Comparison of ENCODE assay signal across 27 cellular contexts in genomic region chr9:23324511-23324910, GRCh38.
DNase-seq lines count a peak whose midpoint lies in the region; ATAC-seq, FAIRE-seq and TF ChIP-seq lines count a peak whose summit lies in the region.
"Had no signal": no experiment of that assay in that cellular context is flagged by ENCODE, and none has a peak within 500 bp of the region (broad histone marks: within the 10 kb centered on the region; RNA-seq: fewer than 3 reads in every experiment).

No MANE protein-coding gene starts in this region.

- TF ChIP-seq CTCF in H1 (IDR thresholded peaks at IDR 0.05; ENCODE audit: control extremely low read depth in 1 of 3, insufficient read depth in 1 of 3, low read depth in 1 of 3, low read length in 3 of 3), result no peak
- no peak for TF ChIP-seq CTCF in neural crest cell (conservative IDR thresholded peaks at IDR 0.05)

- TF ChIP-seq EP300 in H1 (IDR thresholded peaks at IDR 0.05; ENCODE audit: borderline replicate concordance in 1 of 2, low read depth in 2 of 2, low read length in 2 of 2), result no peak

- TF ChIP-seq RAD21 in H1 (IDR thresholded peaks at IDR 0.05 in 1 of 2, conservative IDR thresholded peaks at IDR 0.05 in 1 of 2; ENCODE audit: low read depth in 2 of 2, low read length in 2 of 2), result no peak

- no peak overlapping the region for H3K14ac ChIP-seq in H1 (ENCODE audit: insufficient read length)

- H3K4me3 ChIP-seq in NT2/D1 (ENCODE audit: insufficient read length, low read depth) (no peak overlapping the region), H1 (ENCODE audit: extremely low read depth in 1 of 4, insufficient read depth in 2 of 4, low read depth in 3 of 4, low read length in 4 of 4) (no peak overlapping the region)
- H3K4me3 ChIP-seq: BLaER1, GM12878 had no signal

- H2BK5ac ChIP-seq in H1 (ENCODE audit: low read depth, low read length), result no peak overlapping the region

- H4K20me1 ChIP-seq in H1 (replicated peaks in 1 of 2; ENCODE audit: control insufficient read depth in 1 of 2, insufficient read depth in 2 of 2, low read length in 2 of 2), result no peaks in the 10 kb centered on the region
- H4K20me1 ChIP-seq: BLaER1 had no signal

- H4K91ac ChIP-seq in H1 (replicated peaks; ENCODE audit: insufficient read length, low read length), result no peak overlapping the region

- no peak overlapping the region for H3K18ac ChIP-seq in H1 (ENCODE audit: extremely low read depth, low read length)

- no peak overlapping the region for H2BK15ac ChIP-seq in H1 (ENCODE audit: low read length)

- no peak overlapping the region for H3K56ac ChIP-seq in H1 (replicated peaks; ENCODE audit: insufficient read length, low read depth, low read length)

- no peaks in the 10 kb centered on the region for H3K36me3 ChIP-seq in NT2/D1 (ENCODE audit: insufficient read depth, insufficient read length, low read length)
- no peaks in the 10 kb centered on the region for H3K36me3 ChIP-seq in H1 (ENCODE audit: control insufficient read depth in 2 of 4, insufficient read depth in 4 of 4, low read length in 3 of 4)
- H3K36me3 ChIP-seq: BE2C, BLaER1 had no signal

- H3K27ac Mint-ChIP-seq in neural crest cell (ENCODE audit: unreplicated experiment), result peak overlapping the region; percentile 91
- H3K27ac Mint-ChIP-seq: CD14-positive monocyte; CD4-positive, alpha-beta memory T cell; CD4-positive, CD25-positive, alpha-beta regulatory T cell; CD8-positive, alpha-beta memory T cell had no signal

- DNase-seq in NT2/D1 (ENCODE audit: low read depth, low spot score), result peak; percentile 32
- DNase-seq in H1 (ENCODE audit: low read depth in 1 of 2, low spot score in 2 of 2), result no peak
- no peak for DNase-seq in neural crest cell (ENCODE audit: low read depth, low spot score)
- DNase-seq in frontal cortex (ENCODE audit: low spot score in 2 of 2), result no peak
- no peak for DNase-seq in middle frontal gyrus (ENCODE audit: extremely low spot score, low spot score)
- DNase-seq: 8988T; ACHN; BE2C; C1 segment of cervical spinal cord; CD4-positive, alpha-beta memory T cell; CD4-positive, CD25-positive, alpha-beta regulatory T cell; CD8-positive, alpha-beta memory T cell; COR-L47; DMS 273 treated with DMSO at 0.1 percent for 48 hours; DMS153; DMS53; DMS79; DND-41; EL; GDM1 had no signal

- TF ChIP-seq POLR2A in H1 (IDR thresholded peaks at IDR 0.05; ENCODE audit: control extremely low read depth in 1 of 2, low read depth in 2 of 2, low read length in 2 of 2), result no peak

- no peaks in the 10 kb centered on the region for H3K79me2 ChIP-seq in H1 (ENCODE audit: control insufficient read depth in 1 of 2, insufficient read depth in 2 of 2, low read length in 2 of 2)

- H3K9me3 Mint-ChIP-seq in neural crest cell, result no peaks in the 10 kb centered on the region

- no peak overlapping the region for H4K8ac ChIP-seq in H1 (ENCODE audit: extremely low read depth, insufficient read depth, low read length)

- peak; percentile 58 for FAIRE-seq in H1 (lab: Jason Lieb, UNC)
- FAIRE-seq in frontal cortex (lab: Jason Lieb, UNC), result no peak
- FAIRE-seq: A204.1, GM12878, GM12892, GM18507 had no signal

- no peak overlapping the region for H4K5ac ChIP-seq in H1 (ENCODE audit: insufficient read length, low read depth, low read length)

- no peak overlapping the region for H3K4me2 ChIP-seq in H1 (ENCODE audit: insufficient read depth in 1 of 2, low read depth in 2 of 2, low read length in 2 of 2)
- H3K4me2 ChIP-seq: BLaER1 had no signal

- H2AK5ac ChIP-seq in H1 (ENCODE audit: low read depth, low read length), result no peak overlapping the region

- H3K27me3 ChIP-seq in NT2/D1 (ENCODE audit: insufficient read depth, insufficient read length) (no peaks in the 10 kb centered on the region), H1 (replicated peaks in 1 of 4; ENCODE audit: control insufficient read depth in 3 of 4, extremely low read depth in 1 of 4, insufficient read depth in 3 of 4, low read length in 3 of 4) (peaks cover 0 to 8% (median 4%) of the 10 kb centered on the region in 4 experiments; a peak in 4 of 7 replicates)
- H3K27me3 ChIP-seq: BE2C, BLaER1 had no signal

- no peak overlapping the region for H3K27ac ChIP-seq in H1 (ENCODE audit: low read depth, low read length)
- H3K27ac ChIP-seq: BLaER1 had no signal

- H3K4ac ChIP-seq in H1 (replicated peaks; ENCODE audit: insufficient read length, low read depth, low read length), result no peak overlapping the region

- no peak overlapping the region for H2AFZ ChIP-seq in H1 (ENCODE audit: low read length)

- 73% methylated on average over 4 of the region's 4 CpGs; no CpG with 5 or more reads in 1 of the 2 experiments for WGBS in H1 (ENCODE audit: extremely low coverage in 1 of 2, insufficient coverage in 1 of 2, insufficient read length in 1 of 2, insufficient replicate concordance in 2 of 2, low coverage in 1 of 2, low lambda C conversion rate in 2 of 2, missing lambda C conversion rate in 1 of 2), 2 experiments

- H3K9me3 ChIP-seq in NT2/D1 (ENCODE audit: insufficient read depth, low read length), result no peaks in the 10 kb centered on the region
- H3K9me3 ChIP-seq in H1 (ENCODE audit: insufficient read depth in 2 of 2, low read depth in 1 of 2, low read length in 1 of 2), result no peaks in the 10 kb centered on the region
- H3K9me3 ChIP-seq: BE2C, BLaER1 had no signal

- H3K23ac ChIP-seq in H1 (ENCODE audit: insufficient read length), result no peak overlapping the region

- CTCF ChIA-PET in H1 (lab: Charles Lee; ENCODE audit: partially characterized antibody), result interaction anchor here (0.6 to 1.2 kb wide), 3 partner anchors 70 to 319 kb away, joined by 3 read pairs; no protein-coding TSS in a partner anchor

- H3K4me1 Mint-ChIP-seq in neural crest cell, result peaks cover 5% of the 10 kb centered on the region
- H3K4me1 Mint-ChIP-seq: CD14-positive monocyte; CD4-positive, alpha-beta memory T cell; CD4-positive, CD25-positive, alpha-beta regulatory T cell; CD8-positive, alpha-beta memory T cell had no signal

- no peak overlapping the region for H2BK12ac ChIP-seq in H1 (ENCODE audit: low read depth, low read length)

- POLR2A ChIA-PET in H1 (lab: Charles Lee; ENCODE audit: partially characterized antibody), result no interaction called here

- no peak for ATAC-seq in HG03469 (IDR thresholded peaks at IDR 0.05; ENCODE audit: unreplicated experiment)
- ATAC-seq: GM12878 had no signal

- no peak overlapping the region for H3K4me3 Mint-ChIP-seq in neural crest cell
- H3K4me3 Mint-ChIP-seq: CD14-positive monocyte; CD4-positive, alpha-beta memory T cell; CD4-positive, CD25-positive, alpha-beta regulatory T cell; CD8-positive, alpha-beta memory T cell had no signal

- no peaks in the 10 kb centered on the region for H3K79me1 ChIP-seq in H1 (ENCODE audit: low read depth, low read length)

- no peaks in the 10 kb centered on the region for H3K23me2 ChIP-seq in H1 (ENCODE audit: low read depth, low read length)

- no peak overlapping the region for H3K9ac ChIP-seq in NT2/D1 (ENCODE audit: insufficient read length, low read depth)
- H3K9ac ChIP-seq in H1 (replicated peaks in 1 of 4; ENCODE audit: extremely low read depth in 1 of 4, low read depth in 3 of 4, low read length in 3 of 4), result no peak overlapping the region
- H3K9ac ChIP-seq: BLaER1 had no signal

- no peaks in the 10 kb centered on the region for H3K36me3 Mint-ChIP-seq in neural crest cell (ENCODE audit: low read depth)
- H3K36me3 Mint-ChIP-seq: CD14-positive monocyte; CD4-positive, alpha-beta memory T cell; CD4-positive, CD25-positive, alpha-beta regulatory T cell; CD8-positive, alpha-beta memory T cell had no signal

- no peak overlapping the region for H2BK20ac ChIP-seq in H1 (ENCODE audit: low read length)

- H3K27me3 Mint-ChIP-seq in neural crest cell (ENCODE audit: low read depth), result no peaks in the 10 kb centered on the region
- H3K27me3 Mint-ChIP-seq: CD4-positive, alpha-beta memory T cell; CD4-positive, CD25-positive, alpha-beta regulatory T cell; CD8-positive, alpha-beta memory T cell had no signal

- no peak overlapping the region for H2BK120ac ChIP-seq in H1 (replicated peaks; ENCODE audit: low read depth, low read length)

- H3K4me1 ChIP-seq in NT2/D1 (ENCODE audit: insufficient read depth, insufficient read length) (no peaks in the 10 kb centered on the region), H1 (replicated peaks in 1 of 4; ENCODE audit: control insufficient read depth in 3 of 4, insufficient read depth in 4 of 4, low read length in 3 of 4) (no peaks in the 10 kb centered on the region)
- H3K4me1 ChIP-seq: BE2C, BLaER1 had no signal

TF ChIP-seq in H1, 55 proteins besides CTCF, POLR2A, EP300 and RAD21:
- TF ChIP-seq POU5F1 (IDR thresholded peaks at IDR 0.05; ENCODE audit: low read depth, low read length) (no peak), NANOG (IDR thresholded peaks at IDR 0.05; ENCODE audit: insufficient read depth, low read depth, low read length, poor library complexity, severe bottlenecking) (peak; percentile 53), ZNF274 (IDR thresholded peaks at IDR 0.05; ENCODE audit: borderline replicate concordance, extremely low read depth, low read length) (no peak), BRCA1 (IDR thresholded peaks at IDR 0.05; ENCODE audit: low read depth, low read length) (no peak), CHD2 (IDR thresholded peaks at IDR 0.05; ENCODE audit: low read length) (no peak), CBX5 (IDR thresholded peaks at IDR 0.05; ENCODE audit: low read depth, low read length) (no peak), ATF2 (IDR thresholded peaks at IDR 0.05; ENCODE audit: low read length) (no peak), KDM1A (IDR thresholded peaks at IDR 0.05; ENCODE audit: borderline replicate concordance, low read length) (peak; percentile 40; the same call in 1 of the 2 replicates), HDAC6 (IDR thresholded peaks at IDR 0.05; ENCODE audit: low read depth, low read length) (no peak), JUND (IDR thresholded peaks at IDR 0.05; ENCODE audit: low read length) (no peak), KDM5A (IDR thresholded peaks at IDR 0.05; ENCODE audit: low read length) (no peak)
